ENCODE assay signal across 11 cellular contexts in the genomic region with DNA sequence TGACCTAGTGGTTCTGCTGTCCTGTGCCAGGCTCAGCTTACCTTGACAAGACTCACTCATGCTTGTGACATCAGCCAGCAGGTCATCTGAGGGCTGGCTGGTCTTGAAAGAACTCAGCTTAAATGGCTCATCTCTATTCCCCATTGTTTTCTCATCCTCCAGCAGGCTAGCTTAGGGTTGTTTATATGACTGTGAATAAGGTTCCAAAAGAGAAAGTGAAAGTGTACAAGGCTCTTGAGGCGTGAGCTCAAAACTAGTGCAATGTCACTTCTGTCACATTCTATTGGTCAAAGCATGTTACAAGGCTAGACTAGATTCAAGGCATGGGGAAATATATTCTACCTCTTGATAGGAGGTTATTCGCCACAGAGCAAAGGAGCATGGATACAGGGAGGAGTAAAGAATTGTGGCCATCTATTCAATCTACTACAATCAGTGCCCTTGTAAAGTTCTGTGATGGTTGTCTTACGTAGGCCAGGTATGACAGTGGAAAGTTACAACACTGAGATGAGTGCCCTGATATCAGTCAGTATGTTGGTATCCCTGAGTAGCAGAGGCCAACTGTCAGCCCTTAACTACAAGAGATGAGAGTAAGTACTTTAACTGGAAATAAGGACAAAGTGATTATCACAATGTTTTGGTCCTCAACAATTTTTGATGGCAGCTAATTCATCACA. TPM values are rescaled to one million over a fixed set of nuclear protein-coding genes. Genes with fewer than 3 reads are reported as not detected.
DNase-seq lines count a peak whose midpoint lies in the region; ATAC-seq and TF ChIP-seq lines count a peak whose summit lies in the region.
"Had no signal": no experiment of that assay in that cellular context is flagged by ENCODE, and none has a peak within 500 bp of the region (broad histone marks: within the 10 kb centered on the region; RNA-seq: fewer than 3 reads in every experiment).

No MANE protein-coding gene starts in this region.

- no peak for TF ChIP-seq CTCF in right atrium auricular region (IDR thresholded peaks at IDR 0.05)

- peak overlapping the region; percentile 49 for H3K4me3 Mint-ChIP-seq in activated CD4-positive, alpha-beta T cell treated with anti-CD3 and anti-CD28 coated beads for 36 hours
- peak overlapping the region in 3 of 4 donors; percentile 10 to 77 (median 47) for H3K4me3 Mint-ChIP-seq in IgD-negative memory B cell
- H3K4me3 Mint-ChIP-seq in stimulated activated effector memory CD8-positive, alpha-beta T cell treated with anti-CD3 and anti-CD28 coated beads, Interleukin-12 subunit alpha, Interleukin-12 subunit beta, amount 100 ng/mL, for 72 hours = peak overlapping the region; percentile 40

- H3K4me1 ChIP-seq in adipocyte (ENCODE audit: control insufficient read depth, insufficient read depth, low read length) (no peaks in the 10 kb centered on the region), right atrium auricular region (no peaks in the 10 kb centered on the region)

- H3K36me3 Mint-ChIP-seq in activated CD4-positive, alpha-beta T cell treated with anti-CD3 and anti-CD28 coated beads for 36 hours (ENCODE audit: low read depth) = no peaks in the 10 kb centered on the region
- no peaks in the 10 kb centered on the region for H3K36me3 Mint-ChIP-seq in IgD-negative memory B cell
- no peaks in the 10 kb centered on the region for H3K36me3 Mint-ChIP-seq in stimulated activated effector memory CD8-positive, alpha-beta T cell treated with anti-CD3 and anti-CD28 coated beads, Interleukin-12 subunit alpha, Interleukin-12 subunit beta, amount 100 ng/mL, for 72 hours

- H3K4me3 ChIP-seq in adipocyte (ENCODE audit: low read length) (no peak overlapping the region), right atrium auricular region (no peak overlapping the region)

- intact Hi-C loops in activated CD4-positive, alpha-beta T cell treated with anti-CD3 and anti-CD28 coated beads for 36 hours (cut with DNase I, micrococcal nuclease) = loop anchor here in 1 of 2 experiments (1.0 kb wide), 1 partner anchor 20 kb away; a partner anchor contains a TSS

- H3K27me3 ChIP-seq in adipocyte (replicated peaks; ENCODE audit: control insufficient read depth, insufficient read depth, low read length) (no peaks in the 10 kb centered on the region), right atrium auricular region (no peaks in the 10 kb centered on the region)

- H3K27me3 Mint-ChIP-seq in activated CD4-positive, alpha-beta T cell treated with anti-CD3 and anti-CD28 coated beads for 36 hours = no peaks in the 10 kb centered on the region
- H3K27me3 Mint-ChIP-seq in IgD-negative memory B cell = peaks cover 1% of the 10 kb centered on the region

- no peak overlapping the region for H3K9ac ChIP-seq in adipocyte (ENCODE audit: low read length)

- peaks cover 9% of the 10 kb centered on the region for H3K4me1 Mint-ChIP-seq in activated CD4-positive, alpha-beta T cell treated with anti-CD3 and anti-CD28 coated beads for 36 hours
- H3K4me1 Mint-ChIP-seq in IgD-negative memory B cell = peaks cover 0 to 5% (median 1%) of the 10 kb centered on the region in 3 donors
- no peaks in the 10 kb centered on the region for H3K4me1 Mint-ChIP-seq in stimulated activated effector memory CD8-positive, alpha-beta T cell treated with anti-CD3 and anti-CD28 coated beads, Interleukin-12 subunit alpha, Interleukin-12 subunit beta, amount 100 ng/mL, for 72 hours

- ATAC-seq in activated CD4-positive, alpha-beta T cell treated with anti-CD3 and anti-CD28 coated beads for 36 hours = peak; percentile 96
- ATAC-seq in stimulated activated effector memory CD8-positive, alpha-beta T cell treated with anti-CD3 and anti-CD28 coated beads, Interleukin-12 subunit alpha, Interleukin-12 subunit beta, amount 100 ng/mL, for 72 hours = peak; percentile 84
- ATAC-seq: HCT116 had no signal

- H3K27ac Mint-ChIP-seq in activated CD4-positive, alpha-beta T cell treated with anti-CD3 and anti-CD28 coated beads for 36 hours = peak overlapping the region; percentile 79
- no peak overlapping the region for H3K27ac Mint-ChIP-seq in IgD-negative memory B cell
- peak overlapping the region; percentile 68 for H3K27ac Mint-ChIP-seq in stimulated activated effector memory CD8-positive, alpha-beta T cell treated with anti-CD3 and anti-CD28 coated beads, Interleukin-12 subunit alpha, Interleukin-12 subunit beta, amount 100 ng/mL, for 72 hours

- H3K27ac ChIP-seq in right atrium auricular region = no peak overlapping the region
- H3K27ac ChIP-seq: C4-2B had no signal

- peaks cover 3% of the 10 kb centered on the region for H3K9me3 Mint-ChIP-seq in activated CD4-positive, alpha-beta T cell treated with anti-CD3 and anti-CD28 coated beads for 36 hours (ENCODE audit: low read depth)
- H3K9me3 Mint-ChIP-seq in IgD-negative memory B cell = peaks cover 2 to 19% (median 12%) of the 10 kb centered on the region in 3 donors
- peaks cover 10% of the 10 kb centered on the region for H3K9me3 Mint-ChIP-seq in stimulated activated effector memory CD8-positive, alpha-beta T cell treated with anti-CD3 and anti-CD28 coated beads, Interleukin-12 subunit alpha, Interleukin-12 subunit beta, amount 100 ng/mL, for 72 hours

- no peaks in the 10 kb centered on the region for H3K36me3 ChIP-seq in adipocyte (ENCODE audit: control insufficient read depth, insufficient read depth, low read length, severe bottlenecking)
- H3K36me3 ChIP-seq in right atrium auricular region = no peaks in the 10 kb centered on the region

- peak; percentile 19 for DNase-seq in activated CD4-positive, alpha-beta T cell treated with anti-CD3 and anti-CD28 coated beads for 36 hours
- no peak for DNase-seq in activated CD4-positive, alpha-beta T cell treated with anti-CD3 and anti-CD28 coated beads, Interleukin-2, amount 50 U/mL, for 48 hours
- DNase-seq in adipocyte (ENCODE audit: low read depth) (peak; percentile 7), right atrium auricular region (ENCODE audit: low spot score) (no peak), DMS 273 treated with DMSO at 0.1 percent for 48 hours (lab: John Stamatoyannopoulos, UW) (no peak)
- DNase-seq in stimulated activated effector memory CD8-positive, alpha-beta T cell treated with anti-CD3 and anti-CD28 coated beads, Interleukin-12 subunit alpha, Interleukin-12 subunit beta, amount 100 ng/mL, for 72 hours (ENCODE audit: low spot score in 2 of 2) = no peak
- DNase-seq in stimulated activated CD4-positive, alpha-beta T cell treated with anti-CD3 and anti-CD28 coated beads, Interleukin-4, amount 100 ng/mL, for 4 hours = no peak
- DNase-seq: hippocampal formation had no signal

- CTCF ChIA-PET in activated CD4-positive, alpha-beta T cell treated with anti-CD3 and anti-CD28 coated beads for 36 hours (lab: Charles Lee) = interaction anchor here (1.0 kb wide), 1 partner anchor 14 kb away, joined by 3 read pairs; no protein-coding TSS in a partner anchor

- POLR2A ChIA-PET in activated CD4-positive, alpha-beta T cell treated with anti-CD3 and anti-CD28 coated beads for 36 hours (lab: Charles Lee) = interaction anchor here (0.7 kb wide), 2 partner anchors 363 to 606 kb away, joined by 3 to 4 read pairs; a partner anchor contains a TSS

- H3K9me3 ChIP-seq in adipocyte (ENCODE audit: control insufficient read depth, low read length) (peaks cover 13% of the 10 kb centered on the region), right atrium auricular region (peaks cover 0 to 26% of the 10 kb centered on the region in 2 donors)

RNA-seq across cellular contexts. Expression of a gene that starts 19.8 kb away (rescaled TPM):
- total RNA-seq in activated CD4-positive, alpha-beta T cell treated with anti-CD3 and anti-CD28 coated beads for 36 hours = 10 to 100 TPM; 13.3 to 16.5 TPM
- polyA plus RNA-seq in IgD-negative memory B cell = 11.9 TPM
- total RNA-seq in right atrium auricular region = 10 to 100 TPM; 15.8 to 26.5 TPM

RNA-seq across cellular contexts. Expression of a gene that starts 20.2 kb away (rescaled TPM):
- under 1 TPM; 0.16 to 0.27 TPM for total RNA-seq in activated CD4-positive, alpha-beta T cell treated with anti-CD3 and anti-CD28 coated beads for 36 hours
- polyA plus RNA-seq in IgD-negative memory B cell = not detected
- under 1 TPM; 0.51 to 0.74 TPM for total RNA-seq in right atrium auricular region

Comparison
In these comparisons a context has a peak if more than half of its experiments do, and no peak if none do; other contexts are left out.
1. DNase-seq: peak in activated CD4-positive, alpha-beta T cell treated with anti-CD3 and anti-CD28 coated beads for 36 hours (single experiment) and adipocyte (single experiment); none in activated CD4-positive, alpha-beta T cell treated with anti-CD3 and anti-CD28 coated beads, Interleukin-2, amount 50 U/mL, for 48 hours (0 of 2), stimulated activated effector memory CD8-positive, alpha-beta T cell treated with anti-CD3 and anti-CD28 coated beads, Interleukin-12 subunit alpha, Interleukin-12 subunit beta, amount 100 ng/mL, for 72 hours (0 of 2), right atrium auricular region (single experiment), stimulated activated CD4-positive, alpha-beta T cell treated with anti-CD3 and anti-CD28 coated beads, Interleukin-4, amount 100 ng/mL, for 4 hours (0 of 2) and DMS 273 treated with DMSO at 0.1 percent for 48 hours (single experiment).
2. H3K27ac Mint-ChIP-seq: peak in activated CD4-positive, alpha-beta T cell treated with anti-CD3 and anti-CD28 coated beads for 36 hours (single experiment) and stimulated activated effector memory CD8-positive, alpha-beta T cell treated with anti-CD3 and anti-CD28 coated beads, Interleukin-12 subunit alpha, Interleukin-12 subunit beta, amount 100 ng/mL, for 72 hours (single experiment); none in IgD-negative memory B cell (0 of 3).
3. Peak in every context shown above with its lines, with median percentiles within 50 percentile points of each other: H3K4me3 Mint-ChIP-seq.